Comparison of ENCODE assay signal across 8 cellular contexts in genomic region chr7:128409435-128410091, GRCh38. TPM values are rescaled to one million over a fixed set of nuclear protein-coding genes. Genes with fewer than 3 reads are reported as not detected.
DNase-seq lines count a peak whose midpoint lies in the region; ATAC-seq, FAIRE-seq and TF ChIP-seq lines count a peak whose summit lies in the region.

TSS of gene IMPDH1 (minus strand) at chr7:128409982. CDS start at chr7:128409901, 81 bp downstream.

- peaks cover 8% of the 10 kb centered on the region for H3K4me1 ChIP-seq in GM12878 (ENCODE audit: control insufficient read depth, insufficient read depth, low read length)
- peaks cover 16% of the 10 kb centered on the region for H3K4me1 ChIP-seq in iPS-15b (ENCODE audit: control insufficient read depth, insufficient read depth, low read length)

- H2AFZ ChIP-seq in GM12878 (ENCODE audit: control insufficient read depth, low read depth, low read length): peak within 1 kb of the TSS; percentile 99

- H3K36me3 ChIP-seq in H7 (replicated peaks; ENCODE audit: control insufficient read depth, insufficient read depth, low read length) (no peaks in the 10 kb centered on the region), MG63 (no peaks in the 10 kb centered on the region), GM12878 (ENCODE audit: control insufficient read depth in 2 of 2, insufficient read depth in 2 of 2, low read length in 1 of 2) (no peaks in the 10 kb centered on the region), iPS-15b (ENCODE audit: control insufficient read depth, insufficient read depth, low read length) (no peaks in the 10 kb centered on the region)

- DNase-seq in H7 (peak; percentile 100), MG63 (peak; percentile 74), T1000 (lab: John Stamatoyannopoulos, UW) (peak; percentile 68), GM12878 (ENCODE audit: low read depth, low spot score) (no peak), skeletal muscle cell (ENCODE audit: low read depth) (peak; percentile 31), amniotic stem cell (lab: John Stamatoyannopoulos, UW) (no peak)

- in situ Hi-C loops in GM12878 (cut with MboI): no loop called here

- 1% methylated on average over 46 of the region's 73 CpGs for WGBS in GM12878 (ENCODE audit: insufficient coverage, insufficient replicate concordance, low lambda C conversion rate, missing lambda C conversion rate)

- peak; percentile 34 for TF ChIP-seq POLR2A in GM10847 (IDR thresholded peaks at IDR 0.05; ENCODE audit: extremely low read depth, insufficient read length)
- TF ChIP-seq POLR2A in GM12878 (IDR thresholded peaks at IDR 0.05; ENCODE audit: low read depth, low read length): peak; percentile 68

- H3K9me3 ChIP-seq in MG63 (no peaks in the 10 kb centered on the region), GM12878 (replicated peaks; ENCODE audit: control insufficient read depth, insufficient read depth, low read length) (no peaks in the 10 kb centered on the region), iPS-15b (ENCODE audit: control insufficient read depth, insufficient read depth, low read length) (no peaks in the 10 kb centered on the region)

- peak; percentile 18 for FAIRE-seq in GM12878 (lab: Jason Lieb, UNC)

- peak within 1 kb of the TSS; percentile 67 for H3K4me3 ChIP-seq in H7 (ENCODE audit: insufficient read depth, low read depth, low read length)
- H3K4me3 ChIP-seq in MG63: peak within 1 kb of the TSS; percentile 54
- peak within 1 kb of the TSS; percentile 90 for H3K4me3 ChIP-seq in GM12878
- H3K4me3 ChIP-seq in iPS-15b (ENCODE audit: low read depth, low read length): peak within 1 kb of the TSS; percentile 80
- peak within 1 kb of the TSS; percentile 61 for H3K4me3 ChIP-seq in skeletal muscle cell (ENCODE audit: low read depth, low read length)

- CTCF ChIA-PET in GM12878 (lab: Yijun Ruan, JAX): interaction anchor here (0.9 to 23.9 kb wide), 4 partner anchors 10 to 50 kb away, joined by 4 to 458 read pairs (median 6); no protein-coding TSS in a partner anchor

- no peak for TF ChIP-seq EP300 in GM12878 (IDR thresholded peaks at IDR 0.05; ENCODE audit: borderline replicate concordance in 1 of 2, control insufficient read depth in 1 of 2, low read depth in 2 of 2, low read length in 2 of 2)

- ATAC-seq in GM12878: peak; percentile 90

- RAD21 ChIA-PET in GM12878 (lab: Charles Lee; ENCODE audit: unreplicated experiment): interaction anchor here (1.5 to 4.9 kb wide), 3 partner anchors 10 to 50 kb away, joined by 3 to 23 read pairs (median 6); no protein-coding TSS in a partner anchor

- H3K27ac ChIP-seq in GM12878 (ENCODE audit: control insufficient read depth, insufficient read depth): no peak within 1 kb of the TSS

- POLR2A ChIA-PET in GM12878 (lab: Charles Lee): interaction anchor here (1.6 to 1.7 kb wide), 2 partner anchors 44 to 46 kb away, joined by 5 to 7 read pairs; partner anchors contain the start of gene HILPDA

- H4K20me1 ChIP-seq in GM12878 (ENCODE audit: control insufficient read depth, insufficient read depth): no peaks in the 10 kb centered on the region

- no peak for TF ChIP-seq CTCF in GM12878 (IDR thresholded peaks at IDR 0.05 in 2 of 3, conservative IDR thresholded peaks at IDR 0.05 in 1 of 3; ENCODE audit: control insufficient read depth in 2 of 3, extremely low read depth in 1 of 3, insufficient read depth in 1 of 3, low read depth in 3 of 3, low read length in 3 of 3)

- intact Hi-C loops in GM12878 (cut with micrococcal nuclease; ENCODE audit: unreplicated experiment): no loop called here

- peaks cover 8% of the 10 kb centered on the region for H3K79me2 ChIP-seq in GM12878 (ENCODE audit: control insufficient read depth, insufficient read depth, low read length)

- H3K27me3 ChIP-seq in H7 (ENCODE audit: control insufficient read depth, insufficient read depth, low read length): peaks cover 64% of the 10 kb centered on the region
- no peaks in the 10 kb centered on the region; the same call in 1 of the 2 replicates for H3K27me3 ChIP-seq in MG63
- H3K27me3 ChIP-seq in GM12878 (replicated peaks in 1 of 2; ENCODE audit: control insufficient read depth in 2 of 2, insufficient read depth in 2 of 2, low read length in 1 of 2): no peaks in the 10 kb centered on the region; a peak in 1 of 4 replicates
- H3K27me3 ChIP-seq in iPS-15b (ENCODE audit: control insufficient read depth, insufficient read depth, low read length): peaks cover 80% of the 10 kb centered on the region

- peak within 1 kb of the TSS; percentile 47 for H3K9ac ChIP-seq in GM12878 (ENCODE audit: control insufficient read depth, insufficient read depth, low read length)
- H3K9ac ChIP-seq in iPS-15b (ENCODE audit: low read depth, low read length): peak within 1 kb of the TSS; percentile 61

- no TSS peak for BruUV-seq in GM12878 (replicated peaks; lab: Mats Ljungman, UMichigan)

- peak within 1 kb of the TSS; percentile 100 for H3K4me2 ChIP-seq in GM12878 (ENCODE audit: control insufficient read depth, insufficient read depth)

- SMC1A ChIA-PET in GM12878 (lab: Charles Lee; ENCODE audit: uncharacterized antibody, unreplicated experiment): interaction anchor here (2.4 kb wide), 1 partner anchor 16 kb away, joined by 12 read pairs; no protein-coding TSS in a partner anchor

- no peak for TF ChIP-seq RAD21 in GM12878 (IDR thresholded peaks at IDR 0.05; ENCODE audit: insufficient read depth, low read depth, low read length)

TF ChIP-seq in GM12878, 131 proteins besides CTCF, POLR2A, EP300 and RAD21 (continues in another document):
- no peak for TF ChIP-seq ZBTB11 (CRISPR knock-in tag; IDR thresholded peaks at IDR 0.05)
- no peak for TF ChIP-seq SKIL (IDR thresholded peaks at IDR 0.05; ENCODE audit: low read depth, poor library complexity, severe bottlenecking)
- TF ChIP-seq TBL1XR1 (IDR thresholded peaks at IDR 0.05; ENCODE audit: low read depth, low read length): no peak

RNA-seq across cellular contexts. Expression of gene IMPDH1, which starts in this region (rescaled TPM):
- 27.2 and 45.7 TPM in 2 replicates for total RNA-seq in H7 (2014; rRNA removed; shearing (Covaris generic))
- 42.1 and 67.6 TPM in 2 replicates for total RNA-seq in MG63 (2014; rRNA removed; shearing (Covaris generic); ENCODE audit: low replicate concordance)
- total RNA-seq in GM12878 (2013; cell fraction: nucleolus; rRNA removed): 38.3 and 43.9 TPM in 2 replicates
- total RNA-seq in GM12878 (2014; rRNA removed): 48.4 and 51.7 TPM in 2 replicates
- 27.7 and 31.4 TPM in 2 replicates for total RNA-seq in GM12878 (2014; rRNA removed; fragmentation: Illumina TruSeq; extraction: Trizol)
- 56.0 and 61.3 TPM in 2 replicates for total RNA-seq in GM12878 (2021)
- 8.8 TPM for polyA plus RNA-seq in GM12878 (2011; ENCODE audit: low read depth)
- 18.5 and 34.8 TPM in 2 replicates for polyA plus RNA-seq in GM12878 (2011; rRNA removed)
- polyA plus RNA-seq in GM12878 (2011; cell fraction: cytosol; rRNA removed): 34.6 and 42.3 TPM in 2 replicates
- 84.6 and 84.9 TPM in 2 replicates for polyA plus RNA-seq in GM12878 (2011; cell fraction: nucleus; rRNA removed)
- polyA plus RNA-seq in GM12878 (2012): 24.1 and 28.3 TPM in 2 replicates
- polyA plus RNA-seq in GM12878 (2014; fragmentation: Illumina TruSeq; extraction: Trizol): 10.5 and 24.0 TPM in 2 replicates
- 1 to 10 TPM in 1 of 2 experiments, under 1 TPM in 1; 0.50 to 1.5 TPM for polyA plus RNA-seq in GM12878 (2014; fragmentation: Nextera tagmentation; extraction: Ambion mirVana)
- 50.8 and 55.9 TPM in 2 replicates for polyA plus RNA-seq in GM12878 (2014; rRNA removed)
- polyA plus RNA-seq in GM12878 (2016; fragmentation: Nextera tagmentation; extraction: Ambion mirVana): 10 to 100 TPM; 48.7 to 58.3 TPM
- 28.6 and 35.3 TPM in 2 replicates for polyA minus RNA-seq in GM12878 (2011; rRNA and poly(A)+ RNA removed)
- 19.9 and 22.7 TPM in 2 replicates for polyA minus RNA-seq in GM12878 (2011; cell fraction: cytosol; rRNA and poly(A)+ RNA removed)
- polyA minus RNA-seq in GM12878 (2011; cell fraction: nucleus; rRNA and poly(A)+ RNA removed): 20.3 and 40.6 TPM in 2 replicates

Comparison
In these comparisons a context has a peak if more than half of its experiments do, and no peak if none do; other contexts are left out.
1. DNase-seq: peak in H7 (single experiment), MG63 (single experiment), T1000 (single experiment) and skeletal muscle cell (single experiment); none in GM12878 (single experiment) and amniotic stem cell (single experiment).
2. Peak in every context shown above with its lines, with median percentiles within 50 percentile points of each other: H3K4me3 ChIP-seq.